Comparison of ENCODE assay signal across 11 cellular contexts in the genomic region with DNA sequence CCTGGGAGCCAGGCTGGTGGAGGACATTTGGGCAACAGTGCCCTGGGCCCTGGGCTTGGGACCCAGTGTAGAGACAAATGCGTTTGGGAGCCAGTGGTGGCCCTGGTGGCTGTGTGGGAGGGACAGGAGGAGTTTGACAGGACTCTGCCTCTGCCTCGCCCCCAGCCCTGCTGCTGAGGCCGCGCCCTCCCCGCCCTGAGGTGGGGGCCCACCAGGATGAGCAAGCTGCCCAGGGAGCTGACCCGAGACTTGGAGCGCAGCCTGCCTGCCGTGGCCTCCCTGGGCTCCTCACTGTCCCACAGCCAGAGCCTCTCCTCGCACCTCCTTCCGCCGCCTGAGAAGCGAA. TPM values are rescaled to one million over a fixed set of nuclear protein-coding genes. Genes with fewer than 3 reads are reported as not detected.
A peak's percentile ranks its signal among the peaks of the same experiment; 100 is the strongest.
DNase-seq lines count a peak whose midpoint lies in the region; ATAC-seq, FAIRE-seq and TF ChIP-seq lines count a peak whose summit lies in the region.
"Had no signal": no experiment of that assay in that cellular context is flagged by ENCODE, and none has a peak within 500 bp of the region (broad histone marks: within the 10 kb centered on the region; RNA-seq: fewer than 3 reads in every experiment).

No MANE protein-coding gene starts in this region.

- peaks cover 53 to 56% of the 10 kb centered on the region in 2 experiments for H3K4me1 ChIP-seq in K562 (replicated peaks in 1 of 2; ENCODE audit: control insufficient read depth in 2 of 2, insufficient read depth in 2 of 2, low read length in 2 of 2)
- peaks cover 30% of the 10 kb centered on the region for H3K4me1 ChIP-seq in mucosa of descending colon (ENCODE audit: low read depth)
- H3K4me1 ChIP-seq: foreskin keratinocyte had no signal

- 0 out of 2 replicates have a peak, but pooled peaks have one; percentile 0 for TF ChIP-seq CTCF in GM12874 (IDR thresholded peaks at IDR 0.05; ENCODE audit: insufficient read depth, low read depth, low read length)
- no peak for TF ChIP-seq CTCF in K562 (IDR thresholded peaks at IDR 0.05 in 2 of 3, conservative IDR thresholded peaks at IDR 0.05 in 1 of 3; ENCODE audit: insufficient read depth in 2 of 3, low read depth in 1 of 3, low read length in 3 of 3)
- TF ChIP-seq CTCF in mucosa of descending colon (IDR thresholded peaks at IDR 0.05) = no peak

- TF ChIP-seq RAD21 in K562 (CRISPR knock-in tag; conservative IDR thresholded peaks at IDR 0.05 in 1 of 2, IDR thresholded peaks at IDR 0.05 in 1 of 2) = no peak

- H3K4me2 ChIP-seq in K562 (ENCODE audit: insufficient read depth, low read length) = peak overlapping the region; percentile 12; the same call in 1 of the 2 replicates

- CTCF ChIA-PET in K562 (lab: Yijun Ruan, JAX; ENCODE audit: low intra/inter-chr PET ratio) = interaction anchor here (0.6 to 3.3 kb wide), 3 partner anchors 10 to 77 kb away, joined by 3 to 38 read pairs (median 4); no protein-coding TSS in a partner anchor

- WGBS in K562 (ENCODE audit: insufficient coverage, low coverage, missing lambda C conversion rate) = 0% methylated on average over 4 of the region's 12 CpGs

- no peak overlapping the region; the same call in 2 of the 3 replicates for H3K27ac ChIP-seq in K562 (ENCODE audit: extremely low read depth, low read depth, low read length)
- H3K27ac ChIP-seq: foreskin keratinocyte had no signal

- POLR2A ChIA-PET in K562 (lab: Yijun Ruan, JAX) = interaction anchor here (0.9 to 1.4 kb wide), 4 partner anchors 8 to 20 kb away, joined by 3 to 9 read pairs (median 4); partner anchors contain the start of gene TCAP

- H3K4me3 ChIP-seq in K562 (no peak overlapping the region), mucosa of descending colon (no peak overlapping the region)

- H3K27me3 ChIP-seq in K562 (ENCODE audit: control insufficient read depth in 2 of 2, insufficient read depth in 2 of 2, low read length in 2 of 2) = no peaks in the 10 kb centered on the region
- H3K27me3 ChIP-seq: foreskin keratinocyte had no signal

- H3K36me3 ChIP-seq in K562 (ENCODE audit: control insufficient read depth, insufficient read depth, low read length) (peaks cover 45% of the 10 kb centered on the region), mucosa of descending colon (ENCODE audit: low read depth) (no peaks in the 10 kb centered on the region)

- H3K9ac ChIP-seq in K562 (ENCODE audit: insufficient read depth in 1 of 2, low read depth in 2 of 2, low read length in 2 of 2) = peak overlapping the region in 1 of 2 experiments; percentile 89; a peak in 2 of 4 replicates

- in situ Hi-C loops in K562 (cut with MboI) = no loop called here

- H3K79me2 ChIP-seq in K562 (ENCODE audit: control insufficient read depth, insufficient read depth, low read length) = peaks cover 52% of the 10 kb centered on the region

- ATAC-seq in K562 = peak; percentile 57
- ATAC-seq in mucosa of descending colon = peak; percentile 12
- no peak for ATAC-seq in HG03196 (IDR thresholded peaks at IDR 0.05; ENCODE audit: unreplicated experiment)
- ATAC-seq in GM21723 (IDR thresholded peaks at IDR 0.05; ENCODE audit: unreplicated experiment) = no peak

- TF ChIP-seq POLR2A in K562 (conservative IDR thresholded peaks at IDR 0.05) = no peak

- DNase-seq in K562 (ENCODE audit: extremely low read depth in 1 of 4, low spot score in 3 of 4) = peak; percentile 61 to 66 (median 64)
- DNase-seq in mucosa of descending colon = no peak
- DNase-seq in globus pallidus (ENCODE audit: low spot score) = no peak
- DNase-seq: DMS79, foreskin keratinocyte had no signal

- intact Hi-C loops in K562 (cut with micrococcal nuclease) = no loop called here
- intact Hi-C loops in mucosa of descending colon (cut with DNase I, micrococcal nuclease) = no loop called here

- H2AFZ ChIP-seq in K562 (ENCODE audit: low read depth, low read length) = no peak overlapping the region

- no peaks in the 10 kb centered on the region for H3K9me3 ChIP-seq in K562 (replicated peaks; ENCODE audit: control insufficient read depth, insufficient read depth, low read depth, low read length)
- H3K9me3 ChIP-seq in mucosa of descending colon = no peaks in the 10 kb centered on the region

- H3K9me1 ChIP-seq in K562 (ENCODE audit: control insufficient read depth, insufficient read depth, low read length) = no peaks in the 10 kb centered on the region

- FAIRE-seq in K562 (lab: Jason Lieb, UNC) = no peak

- no peak for TF ChIP-seq EP300 in K562 (IDR thresholded peaks at IDR 0.05; ENCODE audit: low read length)

- no peaks in the 10 kb centered on the region for H4K20me1 ChIP-seq in K562 (replicated peaks; ENCODE audit: control insufficient read depth, insufficient read depth, low read length)

- BruUV-seq in K562 (replicated peaks; lab: Mats Ljungman, UMichigan) = no TSS peak

RNA-seq across cellular contexts. Expression of gene TCAP, which starts 11.9 kb away (rescaled TPM):
- total RNA-seq in K562 (2011; cell fraction: chromatin; rRNA removed; ENCODE audit: low replicate concordance) = 3.6 and 11.8 TPM in 2 replicates
- 6.8 and 7.2 TPM in 2 replicates for total RNA-seq in K562 (2011; cell fraction: nucleolus; rRNA removed)
- 5.1 and 6.0 TPM in 2 replicates for total RNA-seq in K562 (2011; cell fraction: nucleoplasm; rRNA removed)
- total RNA-seq in K562 (2014; rRNA removed) (0.82 and 1.2 TPM in 2 replicates), K562 (2014; rRNA removed; fragmentation: Illumina TruSeq; extraction: Trizol) (0.29 and 0.33 TPM in 2 replicates), K562 (2015; rRNA removed; fragmentation: Illumina TruSeq; extraction: Trizol) (0.98 and 1.4 TPM in 2 replicates), K562 (2021) (1.1 and 1.4 TPM in 2 replicates), mucosa of descending colon (1 to 10 TPM in 2 of 3 donors, under 1 TPM in 1; 0.96 to 3.4 (median 1.5) TPM)
- polyA plus RNA-seq in K562 (2011; rRNA removed) (0.58 and 0.67 TPM in 2 replicates), K562 (2014; fragmentation: Illumina TruSeq; extraction: Trizol) (0.65 and 0.73 TPM in 2 replicates), K562 (2014; fragmentation: Nextera tagmentation; extraction: Ambion mirVana) (not detected), K562 (2014; rRNA removed) (0.86 and 1.4 TPM in 2 replicates)
- polyA plus RNA-seq in K562 (2011; cell fraction: cytosol; rRNA removed) = 0.34 and 0.92 TPM in 2 replicates
- polyA plus RNA-seq in K562 (2011; cell fraction: nucleus; rRNA removed) = 3.7 and 7.7 TPM in 2 replicates
- 1.4 and 3.2 TPM in 2 replicates for polyA plus RNA-seq in K562 (2012)
- 0.33 and 0.53 TPM in 2 replicates for polyA minus RNA-seq in K562 (2011; rRNA and poly(A)+ RNA removed)
- not detected in 2 replicates for polyA minus RNA-seq in K562 (2011; cell fraction: cytosol; rRNA and poly(A)+ RNA removed)
- 1.6 and 2.2 TPM in 2 replicates for polyA minus RNA-seq in K562 (2011; cell fraction: nucleus; rRNA and poly(A)+ RNA removed)
- polyA plus RNA-seq: IgD-negative memory B cell, immature natural killer cell had no signal

RNA-seq across cellular contexts. Expression of gene PNMT, which starts 15.0 kb away (rescaled TPM):
- 0.81 and 8.9 TPM in 2 replicates for total RNA-seq in K562 (2011; cell fraction: chromatin; rRNA removed; ENCODE audit: low replicate concordance)
- total RNA-seq in K562 (2011; cell fraction: nucleolus; rRNA removed) = 7.3 and 7.9 TPM in 2 replicates
- 6.0 and 8.4 TPM in 2 replicates for total RNA-seq in K562 (2011; cell fraction: nucleoplasm; rRNA removed)
- total RNA-seq in K562 (2014; rRNA removed) (15.8 and 18.1 TPM in 2 replicates), K562 (2014; rRNA removed; fragmentation: Illumina TruSeq; extraction: Trizol) (2.0 and 3.0 TPM in 2 replicates), K562 (2015; rRNA removed; fragmentation: Illumina TruSeq; extraction: Trizol) (9.0 and 9.6 TPM in 2 replicates), K562 (2021) (17.2 and 17.4 TPM in 2 replicates), mucosa of descending colon (1 to 10 TPM in 2 of 3 donors, under 1 TPM in 1; 0.23 to 2.0 (median 1.5) TPM)
- polyA plus RNA-seq in K562 (2011; rRNA removed) (3.3 and 5.8 TPM in 2 replicates), K562 (2014; fragmentation: Illumina TruSeq; extraction: Trizol) (3.1 and 9.3 TPM in 2 replicates), K562 (2014; fragmentation: Nextera tagmentation; extraction: Ambion mirVana) (1 to 10 TPM in 1 of 2 experiments, under 1 TPM in 1; 0.55 to 1.5 TPM), K562 (2014; rRNA removed) (17.8 and 20.0 TPM in 2 replicates)
- 3.3 and 24.0 TPM in 2 replicates for polyA plus RNA-seq in K562 (2011; cell fraction: cytosol; rRNA removed)
- polyA plus RNA-seq in K562 (2011; cell fraction: nucleus; rRNA removed) = 8.7 and 33.8 TPM in 2 replicates
- polyA plus RNA-seq in K562 (2012) = 23.3 and 34.1 TPM in 2 replicates
- 0.21 and 1.8 TPM in 2 replicates for polyA minus RNA-seq in K562 (2011; rRNA and poly(A)+ RNA removed)
- 1.5 and 6.7 TPM in 2 replicates for polyA minus RNA-seq in K562 (2011; cell fraction: cytosol; rRNA and poly(A)+ RNA removed)
- 1.00 and 1.8 TPM in 2 replicates for polyA minus RNA-seq in K562 (2011; cell fraction: nucleus; rRNA and poly(A)+ RNA removed)
- total RNA-seq: foreskin keratinocyte, pulmonary artery endothelial cell had no signal
- polyA plus RNA-seq: IgD-negative memory B cell had no signal

RNA-seq across cellular contexts. Expression of gene STARD3, which starts 16.3 kb away (rescaled TPM):
- 89.9 and 212 TPM in 2 replicates for total RNA-seq in K562 (2011; cell fraction: chromatin; rRNA removed; ENCODE audit: low replicate concordance)
- 162 and 190 TPM in 2 replicates for total RNA-seq in K562 (2011; cell fraction: nucleolus; rRNA removed)
- total RNA-seq in K562 (2011; cell fraction: nucleoplasm; rRNA removed) = 132 TPM in 2 replicates
- 41.1 and 46.0 TPM in 2 replicates for total RNA-seq in K562 (2014; rRNA removed)
- 18.6 and 22.0 TPM in 2 replicates for total RNA-seq in K562 (2014; rRNA removed; fragmentation: Illumina TruSeq; extraction: Trizol)
- total RNA-seq in K562 (2015; rRNA removed; fragmentation: Illumina TruSeq; extraction: Trizol) = 31.6 and 32.1 TPM in 2 replicates
- 60.2 and 69.3 TPM in 2 replicates for total RNA-seq in K562 (2021)
- polyA plus RNA-seq in K562 (2011; rRNA removed) = 64.4 and 64.9 TPM in 2 replicates
- polyA plus RNA-seq in K562 (2011; cell fraction: cytosol; rRNA removed) = 45.8 and 114 TPM in 2 replicates
- 254 and 418 TPM in 2 replicates for polyA plus RNA-seq in K562 (2011; cell fraction: nucleus; rRNA removed)
- polyA plus RNA-seq in K562 (2012) = 58.5 and 83.7 TPM in 2 replicates
- polyA plus RNA-seq in K562 (2014; fragmentation: Illumina TruSeq; extraction: Trizol) = 51.1 and 62.4 TPM in 2 replicates
- 1 to 10 TPM in 1 of 2 experiments, under 1 TPM in 1; 0.63 to 1.9 TPM for polyA plus RNA-seq in K562 (2014; fragmentation: Nextera tagmentation; extraction: Ambion mirVana)
- 79.9 and 87.0 TPM in 2 replicates for polyA plus RNA-seq in K562 (2014; rRNA removed)
- polyA minus RNA-seq in K562 (2011; rRNA and poly(A)+ RNA removed) = 27.4 and 54.1 TPM in 2 replicates
- polyA minus RNA-seq in K562 (2011; cell fraction: cytosol; rRNA and poly(A)+ RNA removed) = 25.1 and 39.6 TPM in 2 replicates
- 62.2 and 85.6 TPM in 2 replicates for polyA minus RNA-seq in K562 (2011; cell fraction: nucleus; rRNA and poly(A)+ RNA removed)
- 10 to 100 TPM; 36.1 to 58.8 (median 57.6) TPM for total RNA-seq in mucosa of descending colon

RNA-seq across cellular contexts. Expression of gene PPP1R1B, which starts 26.5 kb away (rescaled TPM):
- not detected in 2 replicates for total RNA-seq in K562 (2011; cell fraction: chromatin; rRNA removed; ENCODE audit: low replicate concordance)
- total RNA-seq in K562 (2011; cell fraction: nucleolus; rRNA removed) = not detected in 2 replicates
- not detected in 2 replicates for total RNA-seq in K562 (2011; cell fraction: nucleoplasm; rRNA removed)
- total RNA-seq in K562 (2014; rRNA removed) = not detected in 2 replicates
- total RNA-seq in K562 (2014; rRNA removed; fragmentation: Illumina TruSeq; extraction: Trizol) = 0.07 TPM in 1 of 2 replicates, not detected in the other
- total RNA-seq in K562 (2015; rRNA removed; fragmentation: Illumina TruSeq; extraction: Trizol) = not detected in 2 replicates
- total RNA-seq in K562 (2021) = 0.18 TPM in 1 of 2 replicates, not detected in the other
- polyA plus RNA-seq in K562 (2011; rRNA removed) = 0.10 TPM in 1 of 2 replicates, not detected in the other
- 0.15 TPM in 1 of 2 replicates, not detected in the other for polyA plus RNA-seq in K562 (2011; cell fraction: cytosol; rRNA removed)
- 0.07 TPM in 1 of 2 replicates, not detected in the other for polyA plus RNA-seq in K562 (2011; cell fraction: nucleus; rRNA removed)
- 0.06 and 0.14 TPM in 2 replicates for polyA plus RNA-seq in K562 (2012)
- 0.10 TPM in 1 of 2 replicates, not detected in the other for polyA plus RNA-seq in K562 (2014; fragmentation: Illumina TruSeq; extraction: Trizol)
- under 1 TPM in 1 of 2 experiments, not detected in 1; 0.07 TPM for polyA plus RNA-seq in K562 (2014; fragmentation: Nextera tagmentation; extraction: Ambion mirVana)
- polyA plus RNA-seq in K562 (2014; rRNA removed) = not detected in 2 replicates
- polyA minus RNA-seq in K562 (2011; rRNA and poly(A)+ RNA removed) = not detected in 2 replicates
- not detected in 2 replicates for polyA minus RNA-seq in K562 (2011; cell fraction: cytosol; rRNA and poly(A)+ RNA removed)
- polyA minus RNA-seq in K562 (2011; cell fraction: nucleus; rRNA and poly(A)+ RNA removed) = not detected in 2 replicates
- 100 to 1,000 TPM; 108 to 362 (median 356) TPM for total RNA-seq in mucosa of descending colon
- total RNA-seq: pulmonary artery endothelial cell had no signal
- polyA plus RNA-seq: IgD-negative memory B cell, immature natural killer cell had no signal

RNA-seq across cellular contexts. Expression of gene PGAP3, which starts 34.6 kb away (rescaled TPM):
- 10.0 and 22.8 TPM in 2 replicates for total RNA-seq in K562 (2011; cell fraction: chromatin; rRNA removed; ENCODE audit: low replicate concordance)
- 19.2 and 22.0 TPM in 2 replicates for total RNA-seq in K562 (2011; cell fraction: nucleolus; rRNA removed)
- 14.4 and 20.3 TPM in 2 replicates for total RNA-seq in K562 (2011; cell fraction: nucleoplasm; rRNA removed)
- total RNA-seq in K562 (2014; rRNA removed) (4.5 and 5.5 TPM in 2 replicates), K562 (2014; rRNA removed; fragmentation: Illumina TruSeq; extraction: Trizol) (2.1 and 4.0 TPM in 2 replicates), K562 (2015; rRNA removed; fragmentation: Illumina TruSeq; extraction: Trizol) (3.9 and 5.2 TPM in 2 replicates), K562 (2021) (7.5 and 9.4 TPM in 2 replicates), mucosa of descending colon (10 to 100 TPM; 27.7 to 74.6 (median 47.9) TPM)
- polyA plus RNA-seq in K562 (2011; rRNA removed) (5.3 and 6.0 TPM in 2 replicates), K562 (2014; fragmentation: Illumina TruSeq; extraction: Trizol) (5.5 and 5.9 TPM in 2 replicates), K562 (2014; fragmentation: Nextera tagmentation; extraction: Ambion mirVana) (under 1 TPM; 0.38 to 0.76 TPM), K562 (2014; rRNA removed) (5.6 and 7.1 TPM in 2 replicates)
- 5.6 and 10.7 TPM in 2 replicates for polyA plus RNA-seq in K562 (2011; cell fraction: cytosol; rRNA removed)
- polyA plus RNA-seq in K562 (2011; cell fraction: nucleus; rRNA removed) = 18.7 and 30.5 TPM in 2 replicates
- polyA plus RNA-seq in K562 (2012) = 8.4 and 12.5 TPM in 2 replicates
- polyA minus RNA-seq in K562 (2011; rRNA and poly(A)+ RNA removed) = 1.1 and 4.4 TPM in 2 replicates
- polyA minus RNA-seq in K562 (2011; cell fraction: cytosol; rRNA and poly(A)+ RNA removed) = 2.8 and 8.3 TPM in 2 replicates
- 2.0 and 4.3 TPM in 2 replicates for polyA minus RNA-seq in K562 (2011; cell fraction: nucleus; rRNA and poly(A)+ RNA removed)

Comparison
In these comparisons a context has a peak if more than half of its experiments do, and no peak if none do; other contexts are left out.
1. ATAC-seq: peak in K562 (single experiment) and mucosa of descending colon (single experiment); none in HG03196 (single experiment) and GM21723 (single experiment).
2. DNase-seq: peak in K562 (4 of 4); none in mucosa of descending colon (0 of 3) and globus pallidus (single experiment).